1 cellular context compared by ENCODE assay signal in the genomic region with DNA sequence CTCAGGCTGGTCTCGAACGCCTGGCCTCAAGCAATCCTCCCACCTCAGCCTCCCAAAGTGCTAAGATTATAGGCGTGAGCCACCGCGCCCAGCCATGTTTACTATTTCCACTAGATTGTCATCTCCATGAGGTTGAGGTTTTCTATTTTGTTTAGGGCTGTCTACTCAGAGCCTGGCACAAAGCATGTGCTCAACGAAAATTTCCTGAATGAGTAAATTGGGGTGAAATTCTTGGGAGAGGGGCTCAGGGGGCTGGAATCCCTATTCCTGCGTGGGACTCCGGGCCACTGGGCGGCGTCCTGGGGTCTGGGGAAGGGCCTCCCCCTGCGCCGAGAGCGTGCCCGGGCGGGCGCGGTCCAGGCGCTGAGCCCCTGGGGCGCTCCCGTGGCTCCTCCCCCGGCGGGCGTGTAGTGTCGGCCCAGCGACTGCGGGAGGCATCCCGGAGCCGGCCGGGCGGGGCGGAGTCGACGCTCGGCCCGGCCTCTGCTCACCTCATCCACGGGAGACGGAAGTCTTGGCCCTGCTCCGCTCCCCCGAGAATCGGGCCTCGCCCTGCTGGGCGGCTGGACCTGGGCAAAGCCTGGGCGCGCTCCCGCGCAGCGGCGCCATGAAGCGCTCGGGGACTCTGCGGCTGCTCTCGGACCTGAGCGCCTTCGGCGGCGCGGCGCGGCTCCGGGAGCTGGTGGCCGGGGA.
TF ChIP-seq lines count a peak whose summit lies in the region.

A gene (plus strand): TSS at position 482 of the 693 bp plus-strand sequence. CDS start 126 bp downstream, at position 608.

TF ChIP-seq in HepG2, 621 proteins besides CTCF, POLR2A, EP300 and RAD21 (continued from another document and continues in another):
- TF ChIP-seq ZSCAN9 (CRISPR knock-in tag; IDR thresholded peaks at IDR 0.05; ENCODE audit: borderline replicate concordance) (no peak), GATAD2A (CRISPR knock-in tag; IDR thresholded peaks at IDR 0.05) (peak; percentile 14; the same call in 1 of the 2 replicates), TBX2 (CRISPR knock-in tag; IDR thresholded peaks at IDR 0.05; ENCODE audit: borderline replicate concordance) (peak; percentile 72), ERF (CRISPR knock-in tag; IDR thresholded peaks at IDR 0.05) (peak; percentile 56), MAZ (IDR thresholded peaks at IDR 0.05; ENCODE audit: borderline replicate concordance, low read depth, low read length) (no peak; the same call in 1 of the 2 replicates), MAZ (CRISPR knock-in tag; IDR thresholded peaks at IDR 0.05; ENCODE audit: low read depth) (peak; percentile 60; the same call in 1 of the 2 replicates), ZNF792 (CRISPR knock-in tag; IDR thresholded peaks at IDR 0.05) (0 out of 2 replicates have a peak, but pooled peaks have one; percentile 42), HDAC1 (CRISPR knock-in tag; IDR thresholded peaks at IDR 0.05) (peak; percentile 55; the same call in 1 of the 2 replicates), FOXO1 (CRISPR knock-in tag; IDR thresholded peaks at IDR 0.05) (peak; percentile 8; the same call in 1 of the 2 replicates), ARID2 (CRISPR knock-in tag; IDR thresholded peaks at IDR 0.05; ENCODE audit: borderline replicate concordance) (no peak), TEAD3 (CRISPR knock-in tag; optimal IDR thresholded peaks at IDR 0.05; ENCODE audit: borderline replicate concordance) (peak; percentile 34), MAFG (CRISPR knock-in tag; IDR thresholded peaks at IDR 0.05) (no peak), ZNF44 (CRISPR knock-in tag; IDR thresholded peaks at IDR 0.05) (0 out of 2 replicates have a peak, but pooled peaks have one; percentile 31), XRCC5 (optimal IDR thresholded peaks at IDR 0.05; ENCODE audit: low read length) (peak; percentile 76), ATF7 (IDR thresholded peaks at IDR 0.05) (no peak), ATF7 (CRISPR knock-in tag; IDR thresholded peaks at IDR 0.05) (no peak), TAF1 (CRISPR knock-in tag; IDR thresholded peaks at IDR 0.05) (peak; percentile 78), ZSCAN20 (CRISPR knock-in tag; IDR thresholded peaks at IDR 0.05; ENCODE audit: borderline replicate concordance) (peak; percentile 89), SRF (IDR thresholded peaks at IDR 0.05; ENCODE audit: low read depth, low read length) (no peak), ZNF768 (CRISPR knock-in tag; IDR thresholded peaks at IDR 0.05) (peak; percentile 45; the same call in 1 of the 2 replicates)
- TF ChIP-seq, protein P1, sequence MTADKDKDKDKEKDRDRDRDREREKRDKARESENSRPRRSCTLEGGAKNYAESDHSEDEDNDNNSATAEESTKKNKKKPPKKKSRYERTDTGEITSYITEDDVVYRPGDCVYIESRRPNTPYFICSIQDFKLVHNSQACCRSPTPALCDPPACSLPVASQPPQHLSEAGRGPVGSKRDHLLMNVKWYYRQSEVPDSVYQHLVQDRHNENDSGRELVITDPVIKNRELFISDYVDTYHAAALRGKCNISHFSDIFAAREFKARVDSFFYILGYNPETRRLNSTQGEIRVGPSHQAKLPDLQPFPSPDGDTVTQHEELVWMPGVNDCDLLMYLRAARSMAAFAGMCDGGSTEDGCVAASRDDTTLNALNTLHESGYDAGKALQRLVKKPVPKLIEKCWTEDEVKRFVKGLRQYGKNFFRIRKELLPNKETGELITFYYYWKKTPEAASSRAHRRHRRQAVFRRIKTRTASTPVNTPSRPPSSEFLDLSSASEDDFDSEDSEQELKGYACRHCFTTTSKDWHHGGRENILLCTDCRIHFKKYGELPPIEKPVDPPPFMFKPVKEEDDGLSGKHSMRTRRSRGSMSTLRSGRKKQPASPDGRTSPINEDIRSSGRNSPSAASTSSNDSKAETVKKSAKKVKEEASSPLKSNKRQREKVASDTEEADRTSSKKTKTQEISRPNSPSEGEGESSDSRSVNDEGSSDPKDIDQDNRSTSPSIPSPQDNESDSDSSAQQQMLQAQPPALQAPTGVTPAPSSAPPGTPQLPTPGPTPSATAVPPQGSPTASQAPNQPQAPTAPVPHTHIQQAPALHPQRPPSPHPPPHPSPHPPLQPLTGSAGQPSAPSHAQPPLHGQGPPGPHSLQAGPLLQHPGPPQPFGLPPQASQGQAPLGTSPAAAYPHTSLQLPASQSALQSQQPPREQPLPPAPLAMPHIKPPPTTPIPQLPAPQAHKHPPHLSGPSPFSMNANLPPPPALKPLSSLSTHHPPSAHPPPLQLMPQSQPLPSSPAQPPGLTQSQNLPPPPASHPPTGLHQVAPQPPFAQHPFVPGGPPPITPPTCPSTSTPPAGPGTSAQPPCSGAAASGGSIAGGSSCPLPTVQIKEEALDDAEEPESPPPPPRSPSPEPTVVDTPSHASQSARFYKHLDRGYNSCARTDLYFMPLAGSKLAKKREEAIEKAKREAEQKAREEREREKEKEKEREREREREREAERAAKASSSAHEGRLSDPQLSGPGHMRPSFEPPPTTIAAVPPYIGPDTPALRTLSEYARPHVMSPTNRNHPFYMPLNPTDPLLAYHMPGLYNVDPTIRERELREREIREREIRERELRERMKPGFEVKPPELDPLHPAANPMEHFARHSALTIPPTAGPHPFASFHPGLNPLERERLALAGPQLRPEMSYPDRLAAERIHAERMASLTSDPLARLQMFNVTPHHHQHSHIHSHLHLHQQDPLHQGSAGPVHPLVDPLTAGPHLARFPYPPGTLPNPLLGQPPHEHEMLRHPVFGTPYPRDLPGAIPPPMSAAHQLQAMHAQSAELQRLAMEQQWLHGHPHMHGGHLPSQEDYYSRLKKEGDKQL (CRISPR knock-in tag; IDR thresholded peaks at IDR 0.05; ENCODE audit: low read depth): no peak
- TF ChIP-seq, protein P2, sequence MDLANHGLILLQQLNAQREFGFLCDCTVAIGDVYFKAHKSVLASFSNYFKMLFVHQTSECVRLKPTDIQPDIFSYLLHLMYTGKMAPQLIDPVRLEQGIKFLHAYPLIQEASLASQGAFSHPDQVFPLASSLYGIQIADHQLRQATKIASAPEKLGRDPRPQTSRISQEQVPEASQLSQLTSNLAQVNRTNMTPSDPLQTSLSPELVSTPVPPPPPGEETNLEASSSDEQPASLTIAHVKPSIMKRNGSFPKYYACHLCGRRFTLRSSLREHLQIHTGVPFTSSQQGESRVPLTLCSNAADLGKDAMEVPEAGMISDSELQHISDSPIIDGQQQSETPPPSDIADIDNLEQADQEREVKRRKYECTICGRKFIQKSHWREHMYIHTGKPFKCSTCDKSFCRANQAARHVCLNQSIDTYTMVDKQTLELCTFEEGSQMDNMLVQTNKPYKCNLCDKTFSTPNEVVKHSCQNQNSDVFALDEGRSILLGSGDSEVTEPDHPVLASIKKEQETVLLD (CRISPR knock-in tag; IDR thresholded peaks at IDR 0.05; ENCODE audit: low read depth): peak; percentile 72; the same call in 1 of the 2 replicates
- TF ChIP-seq, protein P3, sequence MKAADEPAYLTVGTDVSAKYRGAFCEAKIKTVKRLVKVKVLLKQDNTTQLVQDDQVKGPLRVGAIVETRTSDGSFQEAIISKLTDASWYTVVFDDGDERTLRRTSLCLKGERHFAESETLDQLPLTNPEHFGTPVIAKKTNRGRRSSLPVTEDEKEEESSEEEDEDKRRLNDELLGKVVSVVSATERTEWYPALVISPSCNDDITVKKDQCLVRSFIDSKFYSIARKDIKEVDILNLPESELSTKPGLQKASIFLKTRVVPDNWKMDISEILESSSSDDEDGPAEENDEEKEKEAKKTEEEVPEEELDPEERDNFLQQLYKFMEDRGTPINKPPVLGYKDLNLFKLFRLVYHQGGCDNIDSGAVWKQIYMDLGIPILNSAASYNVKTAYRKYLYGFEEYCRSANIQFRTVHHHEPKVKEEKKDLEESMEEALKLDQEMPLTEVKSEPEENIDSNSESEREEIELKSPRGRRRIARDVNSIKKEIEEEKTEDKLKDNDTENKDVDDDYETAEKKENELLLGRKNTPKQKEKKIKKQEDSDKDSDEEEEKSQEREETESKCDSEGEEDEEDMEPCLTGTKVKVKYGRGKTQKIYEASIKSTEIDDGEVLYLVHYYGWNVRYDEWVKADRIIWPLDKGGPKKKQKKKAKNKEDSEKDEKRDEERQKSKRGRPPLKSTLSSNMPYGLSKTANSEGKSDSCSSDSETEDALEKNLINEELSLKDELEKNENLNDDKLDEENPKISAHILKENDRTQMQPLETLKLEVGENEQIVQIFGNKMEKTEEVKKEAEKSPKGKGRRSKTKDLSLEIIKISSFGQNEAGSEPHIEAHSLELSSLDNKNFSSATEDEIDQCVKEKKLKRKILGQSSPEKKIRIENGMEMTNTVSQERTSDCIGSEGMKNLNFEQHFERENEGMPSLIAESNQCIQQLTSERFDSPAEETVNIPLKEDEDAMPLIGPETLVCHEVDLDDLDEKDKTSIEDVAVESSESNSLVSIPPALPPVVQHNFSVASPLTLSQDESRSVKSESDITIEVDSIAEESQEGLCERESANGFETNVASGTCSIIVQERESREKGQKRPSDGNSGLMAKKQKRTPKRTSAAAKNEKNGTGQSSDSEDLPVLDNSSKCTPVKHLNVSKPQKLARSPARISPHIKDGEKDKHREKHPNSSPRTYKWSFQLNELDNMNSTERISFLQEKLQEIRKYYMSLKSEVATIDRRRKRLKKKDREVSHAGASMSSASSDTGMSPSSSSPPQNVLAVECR (CRISPR knock-in tag; IDR thresholded peaks at IDR 0.05; ENCODE audit: borderline replicate concordance): peak; percentile 84; the same call in 1 of the 2 replicates
- TF ChIP-seq, protein P4, sequence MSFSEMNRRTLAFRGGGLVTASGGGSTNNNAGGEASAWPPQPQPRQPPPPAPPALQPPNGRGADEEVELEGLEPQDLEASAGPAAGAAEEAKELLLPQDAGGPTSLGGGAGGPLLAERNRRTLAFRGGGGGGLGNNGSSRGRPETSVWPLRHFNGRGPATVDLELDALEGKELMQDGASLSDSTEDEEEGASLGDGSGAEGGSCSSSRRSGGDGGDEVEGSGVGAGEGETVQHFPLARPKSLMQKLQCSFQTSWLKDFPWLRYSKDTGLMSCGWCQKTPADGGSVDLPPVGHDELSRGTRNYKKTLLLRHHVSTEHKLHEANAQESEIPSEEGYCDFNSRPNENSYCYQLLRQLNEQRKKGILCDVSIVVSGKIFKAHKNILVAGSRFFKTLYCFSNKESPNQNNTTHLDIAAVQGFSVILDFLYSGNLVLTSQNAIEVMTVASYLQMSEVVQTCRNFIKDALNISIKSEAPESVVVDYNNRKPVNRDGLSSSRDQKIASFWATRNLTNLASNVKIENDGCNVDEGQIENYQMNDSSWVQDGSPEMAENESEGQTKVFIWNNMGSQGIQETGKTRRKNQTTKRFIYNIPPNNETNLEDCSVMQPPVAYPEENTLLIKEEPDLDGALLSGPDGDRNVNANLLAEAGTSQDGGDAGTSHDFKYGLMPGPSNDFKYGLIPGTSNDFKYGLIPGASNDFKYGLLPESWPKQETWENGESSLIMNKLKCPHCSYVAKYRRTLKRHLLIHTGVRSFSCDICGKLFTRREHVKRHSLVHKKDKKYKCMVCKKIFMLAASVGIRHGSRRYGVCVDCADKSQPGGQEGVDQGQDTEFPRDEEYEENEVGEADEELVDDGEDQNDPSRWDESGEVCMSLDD (CRISPR knock-in tag; IDR thresholded peaks at IDR 0.05; ENCODE audit: borderline replicate concordance): peak; percentile 77; the same call in 1 of the 2 replicates
- TF ChIP-seq, protein P5, sequence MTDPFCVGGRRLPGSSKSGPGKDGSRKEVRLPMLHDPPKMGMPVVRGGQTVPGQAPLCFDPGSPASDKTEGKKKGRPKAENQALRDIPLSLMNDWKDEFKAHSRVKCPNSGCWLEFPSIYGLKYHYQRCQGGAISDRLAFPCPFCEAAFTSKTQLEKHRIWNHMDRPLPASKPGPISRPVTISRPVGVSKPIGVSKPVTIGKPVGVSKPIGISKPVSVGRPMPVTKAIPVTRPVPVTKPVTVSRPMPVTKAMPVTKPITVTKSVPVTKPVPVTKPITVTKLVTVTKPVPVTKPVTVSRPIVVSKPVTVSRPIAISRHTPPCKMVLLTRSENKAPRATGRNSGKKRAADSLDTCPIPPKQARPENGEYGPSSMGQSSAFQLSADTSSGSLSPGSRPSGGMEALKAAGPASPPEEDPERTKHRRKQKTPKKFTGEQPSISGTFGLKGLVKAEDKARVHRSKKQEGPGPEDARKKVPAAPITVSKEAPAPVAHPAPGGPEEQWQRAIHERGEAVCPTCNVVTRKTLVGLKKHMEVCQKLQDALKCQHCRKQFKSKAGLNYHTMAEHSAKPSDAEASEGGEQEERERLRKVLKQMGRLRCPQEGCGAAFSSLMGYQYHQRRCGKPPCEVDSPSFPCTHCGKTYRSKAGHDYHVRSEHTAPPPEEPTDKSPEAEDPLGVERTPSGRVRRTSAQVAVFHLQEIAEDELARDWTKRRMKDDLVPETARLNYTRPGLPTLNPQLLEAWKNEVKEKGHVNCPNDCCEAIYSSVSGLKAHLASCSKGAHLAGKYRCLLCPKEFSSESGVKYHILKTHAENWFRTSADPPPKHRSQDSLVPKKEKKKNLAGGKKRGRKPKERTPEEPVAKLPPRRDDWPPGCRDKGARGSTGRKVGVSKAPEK (CRISPR knock-in tag; IDR thresholded peaks at IDR 0.05; ENCODE audit: borderline replicate concordance): no peak
- TF ChIP-seq, protein P6, sequence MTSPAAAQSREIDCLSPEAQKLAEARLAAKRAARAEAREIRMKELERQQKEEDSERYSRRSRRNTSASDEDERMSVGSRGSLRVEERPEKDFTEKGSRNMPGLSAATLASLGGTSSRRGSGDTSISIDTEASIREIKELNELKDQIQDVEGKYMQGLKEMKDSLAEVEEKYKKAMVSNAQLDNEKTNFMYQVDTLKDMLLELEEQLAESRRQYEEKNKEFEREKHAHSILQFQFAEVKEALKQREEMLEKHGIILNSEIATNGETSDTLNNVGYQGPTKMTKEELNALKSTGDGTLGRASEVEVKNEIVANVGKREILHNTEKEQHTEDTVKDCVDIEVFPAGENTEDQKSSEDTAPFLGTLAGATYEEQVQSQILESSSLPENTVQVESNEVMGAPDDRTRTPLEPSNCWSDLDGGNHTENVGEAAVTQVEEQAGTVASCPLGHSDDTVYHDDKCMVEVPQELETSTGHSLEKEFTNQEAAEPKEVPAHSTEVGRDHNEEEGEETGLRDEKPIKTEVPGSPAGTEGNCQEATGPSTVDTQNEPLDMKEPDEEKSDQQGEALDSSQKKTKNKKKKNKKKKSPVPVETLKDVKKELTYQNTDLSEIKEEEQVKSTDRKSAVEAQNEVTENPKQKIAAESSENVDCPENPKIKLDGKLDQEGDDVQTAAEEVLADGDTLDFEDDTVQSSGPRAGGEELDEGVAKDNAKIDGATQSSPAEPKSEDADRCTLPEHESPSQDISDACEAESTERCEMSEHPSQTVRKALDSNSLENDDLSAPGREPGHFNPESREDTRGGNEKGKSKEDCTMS (CRISPR knock-in tag; conservative IDR thresholded peaks at IDR 0.05): no peak
- TF ChIP-seq, protein P7, sequence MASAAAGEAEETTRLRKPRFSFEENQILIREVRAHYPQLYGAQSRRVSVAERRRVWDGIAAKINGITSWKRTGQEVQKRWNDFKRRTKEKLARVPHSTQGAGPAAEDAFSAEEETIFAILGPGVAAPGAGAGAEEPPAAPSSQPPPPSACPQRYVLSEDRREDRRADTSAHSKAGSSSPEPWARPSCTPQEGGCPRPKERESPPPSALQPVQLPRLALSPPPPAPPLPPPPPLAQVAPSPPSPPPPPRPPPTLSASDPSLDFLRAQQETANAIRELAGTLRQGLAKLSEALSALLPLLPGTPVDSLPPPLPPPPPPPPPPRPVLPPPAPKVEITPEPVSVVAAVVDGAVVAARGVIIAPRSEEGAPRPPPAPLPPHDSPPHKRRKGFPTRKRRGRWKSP (CRISPR knock-in tag; IDR thresholded peaks at IDR 0.05): peak; percentile 63; the same call in 1 of the 2 replicates
- TF ChIP-seq, protein P8, sequence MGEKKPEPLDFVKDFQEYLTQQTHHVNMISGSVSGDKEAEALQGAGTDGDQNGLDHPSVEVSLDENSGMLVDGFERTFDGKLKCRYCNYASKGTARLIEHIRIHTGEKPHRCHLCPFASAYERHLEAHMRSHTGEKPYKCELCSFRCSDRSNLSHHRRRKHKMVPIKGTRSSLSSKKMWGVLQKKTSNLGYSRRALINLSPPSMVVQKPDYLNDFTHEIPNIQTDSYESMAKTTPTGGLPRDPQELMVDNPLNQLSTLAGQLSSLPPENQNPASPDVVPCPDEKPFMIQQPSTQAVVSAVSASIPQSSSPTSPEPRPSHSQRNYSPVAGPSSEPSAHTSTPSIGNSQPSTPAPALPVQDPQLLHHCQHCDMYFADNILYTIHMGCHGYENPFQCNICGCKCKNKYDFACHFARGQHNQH (CRISPR knock-in tag; IDR thresholded peaks at IDR 0.05): peak; percentile 18; the same call in 1 of the 2 replicates
